11 cellular contexts compared by ENCODE assay signal in genomic region chr5:52825826-52826225, GRCh38. TPM values are rescaled to one million over a fixed set of nuclear protein-coding genes. Genes with fewer than 3 reads are reported as not detected.
DNase-seq lines count a peak whose midpoint lies in the region; ATAC-seq, FAIRE-seq and TF ChIP-seq lines count a peak whose summit lies in the region.
"Had no signal": no experiment of that assay in that cellular context is flagged by ENCODE, and none has a peak within 500 bp of the region (broad histone marks: within the 10 kb centered on the region; RNA-seq: fewer than 3 reads in every experiment).

No MANE protein-coding gene starts in this region.

- no peak overlapping the region for H3K9ac ChIP-seq in K562 (ENCODE audit: insufficient read depth in 1 of 2, low read depth in 2 of 2, low read length in 2 of 2)

- BruUV-seq in K562 (replicated peaks; lab: Mats Ljungman, UMichigan): no TSS peak

- H3K4me3 ChIP-seq in K562 (no peak overlapping the region), HAP-1 (no peak overlapping the region)
- H3K4me3 ChIP-seq: SJSA1 had no signal

- H3K9me3 ChIP-seq in K562 (replicated peaks; ENCODE audit: control insufficient read depth, insufficient read depth, low read depth, low read length): no peaks in the 10 kb centered on the region
- no peaks in the 10 kb centered on the region for H3K9me3 ChIP-seq in HAP-1
- H3K9me3 ChIP-seq: SJSA1 had no signal

- TF ChIP-seq EP300 in K562 (IDR thresholded peaks at IDR 0.05; ENCODE audit: low read length): no peak

- CTCF ChIA-PET in K562 (lab: Yijun Ruan, JAX; ENCODE audit: low intra/inter-chr PET ratio): no interaction called here

- TF ChIP-seq RAD21 in K562 (CRISPR knock-in tag; conservative IDR thresholded peaks at IDR 0.05 in 1 of 2, IDR thresholded peaks at IDR 0.05 in 1 of 2): no peak

- H3K9me1 ChIP-seq in K562 (ENCODE audit: control insufficient read depth, insufficient read depth, low read length): no peaks in the 10 kb centered on the region

- TF ChIP-seq POLR2A in K562 (conservative IDR thresholded peaks at IDR 0.05): no peak

- POLR2A ChIA-PET in K562 (lab: Yijun Ruan, JAX): interaction anchor here (1.1 kb wide), 1 partner anchor 10 kb away, joined by 3 read pairs; no protein-coding TSS in a partner anchor

- no peak overlapping the region for H3K4me2 ChIP-seq in K562 (ENCODE audit: insufficient read depth, low read length)

- no peak for TF ChIP-seq CTCF in K562 (IDR thresholded peaks at IDR 0.05 in 2 of 3, conservative IDR thresholded peaks at IDR 0.05 in 1 of 3; ENCODE audit: insufficient read depth in 2 of 3, low read depth in 1 of 3, low read length in 3 of 3)

- no peaks in the 10 kb centered on the region; a peak in 1 of 5 replicates for H3K27me3 ChIP-seq in K562 (ENCODE audit: control insufficient read depth in 2 of 2, insufficient read depth in 2 of 2, low read length in 2 of 2)
- no peaks in the 10 kb centered on the region for H3K27me3 ChIP-seq in HAP-1 (ENCODE audit: low read depth)
- H3K27me3 ChIP-seq: SJSA1 had no signal

- ATAC-seq in GM18517 (IDR thresholded peaks at IDR 0.05; ENCODE audit: unreplicated experiment): peak; percentile 97
- peak; percentile 98 for ATAC-seq in GM21390 (IDR thresholded peaks at IDR 0.05; ENCODE audit: unreplicated experiment)
- ATAC-seq in HG03108 (IDR thresholded peaks at IDR 0.05; ENCODE audit: unreplicated experiment): peak; percentile 89
- no peak for ATAC-seq in K562

- no peak overlapping the region for H3K27ac ChIP-seq in K562 (ENCODE audit: extremely low read depth, low read depth, low read length)
- H3K27ac ChIP-seq: SJSA1 had no signal

- no peak for FAIRE-seq in K562 (lab: Jason Lieb, UNC)
- FAIRE-seq: H1 had no signal

- H2AFZ ChIP-seq in K562 (ENCODE audit: low read depth, low read length): no peak overlapping the region

- H3K36me3 ChIP-seq in K562 (ENCODE audit: control insufficient read depth, insufficient read depth, low read length): no peaks in the 10 kb centered on the region
- H3K36me3 ChIP-seq in HAP-1 (replicated peaks): no peaks in the 10 kb centered on the region
- H3K36me3 ChIP-seq: SJSA1 had no signal

- WGBS in K562 (ENCODE audit: insufficient coverage, low coverage, missing lambda C conversion rate): 10% methylated on average over 2 of the region's 2 CpGs

- intact Hi-C loops in K562 (cut with micrococcal nuclease): no loop called here

- no peak for DNase-seq in K562 (ENCODE audit: extremely low read depth in 1 of 4, low spot score in 3 of 4)
- DNase-seq in HAP-1 (ENCODE audit: low spot score in 2 of 2): no peak
- no peak for DNase-seq in NCI-H2171 (lab: John Stamatoyannopoulos, UW)
- DNase-seq in NCI-H2196 (lab: John Stamatoyannopoulos, UW; ENCODE audit: unreplicated experiment): no peak
- no peak for DNase-seq in retina
- DNase-seq: NCI-H1048 had no signal

- no peaks in the 10 kb centered on the region for H4K20me1 ChIP-seq in K562 (replicated peaks; ENCODE audit: control insufficient read depth, insufficient read depth, low read length)

- in situ Hi-C loops in K562 (cut with MboI) (no loop called here), HAP-1 (cut with MboI; ENCODE audit: low sequenced_read_pairs) (no loop called here)

- no peaks in the 10 kb centered on the region for H3K4me1 ChIP-seq in K562 (replicated peaks in 1 of 2; ENCODE audit: control insufficient read depth in 2 of 2, insufficient read depth in 2 of 2, low read length in 2 of 2)
- H3K4me1 ChIP-seq in HAP-1: no peaks in the 10 kb centered on the region
- H3K4me1 ChIP-seq: SJSA1 had no signal

- H3K79me2 ChIP-seq in K562 (ENCODE audit: control insufficient read depth, insufficient read depth, low read length): no peaks in the 10 kb centered on the region

TF ChIP-seq in K562, 482 proteins besides CTCF, POLR2A, EP300 and RAD21:
- TF ChIP-seq ZNF316 (IDR thresholded peaks at IDR 0.05): peak; percentile 18; the same call in 1 of the 2 replicates
- no peak for TF ChIP-seq ZNF175 (CRISPR knock-in tag; IDR thresholded peaks at IDR 0.05; ENCODE audit: low read depth)
- TF ChIP-seq MAFG (tag; conservative IDR thresholded peaks at IDR 0.05): peak; percentile 50
- peak; percentile 65 for TF ChIP-seq NFE2 (IDR thresholded peaks at IDR 0.05; ENCODE audit: low read depth)

RNA-seq across cellular contexts. Expression of gene ITGA1, which starts 38.1 kb away (rescaled TPM):
- not detected in 2 replicates for total RNA-seq in K562 (2011; cell fraction: chromatin; rRNA removed; ENCODE audit: low replicate concordance)
- total RNA-seq in K562 (2011; cell fraction: nucleolus; rRNA removed): not detected in 2 replicates
- total RNA-seq in K562 (2011; cell fraction: nucleoplasm; rRNA removed): not detected in 2 replicates
- not detected in 2 replicates for total RNA-seq in K562 (2014; rRNA removed)
- total RNA-seq in K562 (2014; rRNA removed; fragmentation: Illumina TruSeq; extraction: Trizol): 0.04 TPM in 1 of 2 replicates, not detected in the other
- total RNA-seq in K562 (2015; rRNA removed; fragmentation: Illumina TruSeq; extraction: Trizol): not detected in 2 replicates
- total RNA-seq in K562 (2021): 0.11 and 0.22 TPM in 2 replicates
- 0.03 TPM in 1 of 2 replicates, not detected in the other for polyA plus RNA-seq in K562 (2011; rRNA removed)
- not detected in 2 replicates for polyA plus RNA-seq in K562 (2011; cell fraction: cytosol; rRNA removed)
- 0.07 TPM in 1 of 2 replicates, not detected in the other for polyA plus RNA-seq in K562 (2011; cell fraction: nucleus; rRNA removed)
- polyA plus RNA-seq in K562 (2012): not detected in 2 replicates
- polyA plus RNA-seq in K562 (2014; fragmentation: Illumina TruSeq; extraction: Trizol): not detected in 2 replicates
- polyA plus RNA-seq in K562 (2014; fragmentation: Nextera tagmentation; extraction: Ambion mirVana): not detected
- polyA plus RNA-seq in K562 (2014; rRNA removed): not detected in 2 replicates
- polyA minus RNA-seq in K562 (2011; rRNA and poly(A)+ RNA removed): not detected in 2 replicates
- 0.09 TPM in 1 of 2 replicates, not detected in the other for polyA minus RNA-seq in K562 (2011; cell fraction: cytosol; rRNA and poly(A)+ RNA removed)
- polyA minus RNA-seq in K562 (2011; cell fraction: nucleus; rRNA and poly(A)+ RNA removed): not detected in 2 replicates

RNA-seq across cellular contexts. Expression of gene PELO, which starts 38.1 kb away (rescaled TPM):
- total RNA-seq in K562 (2011; cell fraction: chromatin; rRNA removed; ENCODE audit: low replicate concordance): 9.5 and 12.0 TPM in 2 replicates
- 16.2 TPM in 2 replicates for total RNA-seq in K562 (2011; cell fraction: nucleolus; rRNA removed)
- 12.4 and 14.2 TPM in 2 replicates for total RNA-seq in K562 (2011; cell fraction: nucleoplasm; rRNA removed)
- total RNA-seq in K562 (2014; rRNA removed): 11.9 and 14.5 TPM in 2 replicates
- 9.5 and 9.8 TPM in 2 replicates for total RNA-seq in K562 (2014; rRNA removed; fragmentation: Illumina TruSeq; extraction: Trizol)
- total RNA-seq in K562 (2015; rRNA removed; fragmentation: Illumina TruSeq; extraction: Trizol): 11.4 and 11.5 TPM in 2 replicates
- total RNA-seq in K562 (2021): 9.6 and 11.3 TPM in 2 replicates
- 13.5 and 14.6 TPM in 2 replicates for polyA plus RNA-seq in K562 (2011; rRNA removed)
- polyA plus RNA-seq in K562 (2011; cell fraction: cytosol; rRNA removed): 11.2 and 11.5 TPM in 2 replicates
- polyA plus RNA-seq in K562 (2011; cell fraction: nucleus; rRNA removed): 7.1 and 12.1 TPM in 2 replicates
- 7.6 and 7.7 TPM in 2 replicates for polyA plus RNA-seq in K562 (2012)
- polyA plus RNA-seq in K562 (2014; fragmentation: Illumina TruSeq; extraction: Trizol): 9.3 TPM in 2 replicates
- 1 to 10 TPM; 5.8 to 8.9 TPM for polyA plus RNA-seq in K562 (2014; fragmentation: Nextera tagmentation; extraction: Ambion mirVana)
- polyA plus RNA-seq in K562 (2014; rRNA removed): 8.3 and 10.7 TPM in 2 replicates
- 15.5 and 15.9 TPM in 2 replicates for polyA minus RNA-seq in K562 (2011; rRNA and poly(A)+ RNA removed)
- 9.7 and 10.3 TPM in 2 replicates for polyA minus RNA-seq in K562 (2011; cell fraction: cytosol; rRNA and poly(A)+ RNA removed)
- polyA minus RNA-seq in K562 (2011; cell fraction: nucleus; rRNA and poly(A)+ RNA removed): 13.2 and 28.7 TPM in 2 replicates
